ENCODE assay signal across 9 cellular contexts in genomic region chr17:42421479-42422332, GRCh38. TPM values are rescaled to one million over a fixed set of nuclear protein-coding genes. Genes with fewer than 3 reads are reported as not detected.
DNase-seq lines count a peak whose midpoint lies in the region; ATAC-seq, FAIRE-seq and TF ChIP-seq lines count a peak whose summit lies in the region.
"Had no signal": no experiment of that assay in that cellular context is flagged by ENCODE, and none has a peak within 500 bp of the region (broad histone marks: within the 10 kb centered on the region; RNA-seq: fewer than 3 reads in every experiment).

No MANE protein-coding gene starts in this region.

- peaks cover 64% of the 10 kb centered on the region for H3K79me2 ChIP-seq in astrocyte (ENCODE audit: insufficient read depth, low read length)

- no peak for TF ChIP-seq CTCF in astrocyte (IDR thresholded peaks at IDR 0.05; ENCODE audit: insufficient read depth, low read depth, low read length)

- H3K36me3 Mint-ChIP-seq in astrocyte (ENCODE audit: low read depth, unreplicated experiment) = peaks cover 13% of the 10 kb centered on the region

- peak; percentile 37 to 45 for ATAC-seq in activated CD4-positive, CD25-positive, alpha-beta regulatory T cell treated with anti-CD3 and anti-CD28 coated beads, Interleukin-2, amount 50 U/mL, for 24 hours
- ATAC-seq in GM18502 (IDR thresholded peaks at IDR 0.05; ENCODE audit: poor library complexity, unreplicated experiment) (no peak), HG02970 (IDR thresholded peaks at IDR 0.05; ENCODE audit: low FRiP score, unreplicated experiment) (no peak)

- H3K4me1 ChIP-seq in astrocyte (ENCODE audit: insufficient read depth, low read length) = peaks cover 23% of the 10 kb centered on the region
- H3K4me1 ChIP-seq in skeletal muscle satellite cell (ENCODE audit: control insufficient read depth, insufficient read depth, low read length) = peaks cover 30% of the 10 kb centered on the region
- H3K4me1 ChIP-seq: BLaER1 had no signal

- peak overlapping the region; percentile 91 for H3K27ac ChIP-seq in astrocyte (ENCODE audit: low read depth, low read length)
- H3K27ac ChIP-seq: BLaER1 had no signal

- H3K4me3 ChIP-seq in astrocyte (ENCODE audit: insufficient read depth, low read depth, low read length) (peak overlapping the region; percentile 96), iPS-11a (ENCODE audit: low read depth, low read length) (peak overlapping the region; percentile 95), skeletal muscle satellite cell (ENCODE audit: low read length) (peak overlapping the region; percentile 100)
- H3K4me3 ChIP-seq: BLaER1 had no signal

- H3K9me3 Mint-ChIP-seq in astrocyte (ENCODE audit: unreplicated experiment) = peaks cover 2% of the 10 kb centered on the region

- H3K27me3 ChIP-seq in astrocyte (ENCODE audit: insufficient read depth, low read length) = no peaks in the 10 kb centered on the region
- H3K27me3 ChIP-seq in skeletal muscle satellite cell (ENCODE audit: control insufficient read depth, insufficient read depth, low read length) = no peaks in the 10 kb centered on the region

- no peaks in the 10 kb centered on the region for H3K27me3 Mint-ChIP-seq in astrocyte (ENCODE audit: low read depth, unreplicated experiment)

- FAIRE-seq in astrocyte (lab: Jason Lieb, UNC) = no peak

- H3K4me1 Mint-ChIP-seq in astrocyte (ENCODE audit: low read depth, unreplicated experiment) = peaks cover 28% of the 10 kb centered on the region

- peaks cover 54% of the 10 kb centered on the region for H4K20me1 ChIP-seq in astrocyte (ENCODE audit: insufficient read depth, low read length)

- no peak overlapping the region for H2AFZ ChIP-seq in astrocyte (ENCODE audit: low read depth, low read length)

- peak overlapping the region; percentile 98 for H3K9ac ChIP-seq in astrocyte (ENCODE audit: low read length)
- H3K9ac ChIP-seq in skeletal muscle satellite cell (ENCODE audit: low read depth, low read length) = peak overlapping the region; percentile 98
- H3K9ac ChIP-seq: BLaER1 had no signal

- H3K9me3 ChIP-seq in astrocyte (ENCODE audit: insufficient read depth, low read depth, low read length) = no peaks in the 10 kb centered on the region
- no peaks in the 10 kb centered on the region for H3K9me3 ChIP-seq in skeletal muscle satellite cell (replicated peaks; ENCODE audit: low read length)
- H3K9me3 ChIP-seq: BLaER1 had no signal

- H3K27ac Mint-ChIP-seq in astrocyte (ENCODE audit: unreplicated experiment) = peak overlapping the region; percentile 83

- H3K4me3 Mint-ChIP-seq in astrocyte (ENCODE audit: unreplicated experiment) = peak overlapping the region; percentile 99

- H3K36me3 ChIP-seq in astrocyte (ENCODE audit: insufficient read depth, low read length) (peaks cover 3% of the 10 kb centered on the region), skeletal muscle satellite cell (ENCODE audit: insufficient read depth, low read length) (peaks cover 15% of the 10 kb centered on the region)
- H3K36me3 ChIP-seq: BLaER1 had no signal

- no peak for DNase-seq in activated CD4-positive, CD25-positive, alpha-beta regulatory T cell (lab: John Stamatoyannopoulos, UW)
- peak; percentile 72 for DNase-seq in astrocyte (ENCODE audit: low read depth)
- no peak for DNase-seq in central memory CD4-positive, alpha-beta T cell

- peak overlapping the region; percentile 95 for H3K4me2 ChIP-seq in astrocyte (ENCODE audit: low read length)
- H3K4me2 ChIP-seq in skeletal muscle satellite cell (ENCODE audit: low read length) = peak overlapping the region; percentile 83
- H3K4me2 ChIP-seq: BLaER1 had no signal

RNA-seq across cellular contexts. Expression of gene CAVIN1, which starts 1.4 kb away (rescaled TPM):
- 602 and 644 TPM in 2 replicates for total RNA-seq in astrocyte
- 663 and 678 TPM in 2 replicates for total RNA-seq in skeletal muscle satellite cell (2012; rRNA removed)

RNA-seq across cellular contexts. Expression of gene STAT3, which starts 33.5 kb away (rescaled TPM):
- total RNA-seq in astrocyte = 145 and 154 TPM in 2 replicates
- total RNA-seq in skeletal muscle satellite cell (2012; rRNA removed) = 67.7 and 76.2 TPM in 2 replicates

RNA-seq across cellular contexts. Expression of gene ATP6V0A1, which starts 37.0 kb away (rescaled TPM):
- 75.8 and 78.6 TPM in 2 replicates for total RNA-seq in astrocyte
- total RNA-seq in skeletal muscle satellite cell (2012; rRNA removed) = 31.2 and 43.6 TPM in 2 replicates

Comparison
In these comparisons a context has a peak if more than half of its experiments do, and no peak if none do; other contexts are left out.
1. ATAC-seq: peak in activated CD4-positive, CD25-positive, alpha-beta regulatory T cell treated with anti-CD3 and anti-CD28 coated beads, Interleukin-2, amount 50 U/mL, for 24 hours (2 of 2); none in GM18502 (single experiment) and HG02970 (single experiment).
2. Peak in every context shown above with its lines, with median percentiles within 50 percentile points of each other: H3K4me3 ChIP-seq.